In genomic region chr2:196176142-196176738, GRCh38 we compare ENCODE assay signal across 8 cellular contexts. TPM values are rescaled to one million over a fixed set of nuclear protein-coding genes. Genes with fewer than 3 reads are reported as not detected.
A peak's percentile ranks its signal among the peaks of the same experiment; 100 is the strongest.
DNase-seq lines count a peak whose midpoint lies in the region; ATAC-seq and TF ChIP-seq lines count a peak whose summit lies in the region.

No MANE protein-coding gene starts in this region.

- WGBS in gastroesophageal sphincter (ENCODE audit: low coverage in 1 of 2), 2 donors: 80 to 89% methylated on average over 4 to 8 of the region's 8 CpGs

- H3K27me3 ChIP-seq in left ventricle myocardium inferior (ENCODE audit: low read depth) (no peaks in the 10 kb centered on the region), gastroesophageal sphincter (no peaks in the 10 kb centered on the region)

- TF ChIP-seq POLR2A in gastroesophageal sphincter (IDR thresholded peaks at IDR 0.05): no peak

- intact Hi-C loops in left ventricle myocardium inferior (cut with micrococcal nuclease): no loop called here

- no peak for TF ChIP-seq EP300 in gastroesophageal sphincter (IDR thresholded peaks at IDR 0.05)

- H3K36me3 ChIP-seq in left ventricle myocardium inferior (no peaks in the 10 kb centered on the region), gastroesophageal sphincter (no peaks in the 10 kb centered on the region)

- ATAC-seq in GM18858 (IDR thresholded peaks at IDR 0.05; ENCODE audit: unreplicated experiment) (peak; percentile 65), HG03025 (IDR thresholded peaks at IDR 0.05; ENCODE audit: low FRiP score, unreplicated experiment) (peak; percentile 74), gastroesophageal sphincter (no peak)

- TF ChIP-seq CTCF in left ventricle myocardium inferior (IDR thresholded peaks at IDR 0.05; ENCODE audit: borderline replicate concordance) (no peak), gastroesophageal sphincter (IDR thresholded peaks at IDR 0.05) (no peak)

- peak; percentile 83 to 84 for DNase-seq in activated CD4-positive, alpha-beta T cell treated with anti-CD3 and anti-CD28 coated beads for 4 hours
- DNase-seq in left kidney (ENCODE audit: low read depth, low spot score): peak; percentile 5
- no peak for DNase-seq in left ventricle myocardium inferior
- DNase-seq in NCI-H446 (lab: John Stamatoyannopoulos, UW): no peak
- DNase-seq in epidermal melanocyte (ENCODE audit: insufficient read length, low spot score): no peak

- peaks cover 6% of the 10 kb centered on the region for H3K4me1 ChIP-seq in left ventricle myocardium inferior
- peaks cover 0 to 6% (median 0%) of the 10 kb centered on the region in 3 donors for H3K4me1 ChIP-seq in gastroesophageal sphincter

- no peak overlapping the region for H3K27ac ChIP-seq in left ventricle myocardium inferior (replicated peaks)
- no peak overlapping the region for H3K27ac ChIP-seq in gastroesophageal sphincter

- H3K9me3 ChIP-seq in left ventricle myocardium inferior (replicated peaks) (no peaks in the 10 kb centered on the region), gastroesophageal sphincter (no peaks in the 10 kb centered on the region)

- no peak overlapping the region for H3K4me3 ChIP-seq in left ventricle myocardium inferior
- no peak overlapping the region for H3K4me3 ChIP-seq in gastroesophageal sphincter

RNA-seq across cellular contexts. Expression of gene STK17B, which starts 4.9 kb away (rescaled TPM):
- total RNA-seq in left ventricle myocardium inferior: 4.9 TPM
- total RNA-seq in gastroesophageal sphincter: 10 to 100 TPM in 2 of 4 donors, 1 to 10 TPM in 2; 3.6 to 21.1 (median 11.9) TPM

Comparison
In these comparisons a context has a peak if more than half of its experiments do, and no peak if none do; other contexts are left out.
1. DNase-seq: peak in activated CD4-positive, alpha-beta T cell treated with anti-CD3 and anti-CD28 coated beads for 4 hours (2 of 2) and left kidney (single experiment); none in left ventricle myocardium inferior (single experiment), NCI-H446 (0 of 2) and epidermal melanocyte (single experiment).